ENCODE assay signal across 10 cellular contexts in genomic region chr14:103540816-103541493, GRCh38. TPM values are rescaled to one million over a fixed set of nuclear protein-coding genes. Genes with fewer than 3 reads are reported as not detected.
DNase-seq lines count a peak whose midpoint lies in the region; FAIRE-seq and TF ChIP-seq lines count a peak whose summit lies in the region.
"Had no signal": no experiment of that assay in that cellular context is flagged by ENCODE, and none has a peak within 500 bp of the region (broad histone marks: within the 10 kb centered on the region; RNA-seq: fewer than 3 reads in every experiment).

No MANE protein-coding gene starts in this region.

- BruUV-seq in MCF 10A (replicated peaks; lab: Mats Ljungman, UMichigan): no TSS peak

- no peak overlapping the region for H3K4ac ChIP-seq in H9 (ENCODE audit: low read depth, low read length)

- no peak overlapping the region for H2BK12ac ChIP-seq in H9 (ENCODE audit: insufficient read length, low read depth, low read length)

- FAIRE-seq in kidney (lab: Jason Lieb, UNC): no peak

- H4K20me1 ChIP-seq in H9 (ENCODE audit: control insufficient read depth, insufficient read depth, insufficient read length): no peaks in the 10 kb centered on the region

- H3K27me3 Mint-ChIP-seq in H9 (ENCODE audit: low read depth): peaks cover 15% of the 10 kb centered on the region
- no peaks in the 10 kb centered on the region for H3K27me3 Mint-ChIP-seq in MCF 10A (ENCODE audit: insufficient read depth, unreplicated experiment)

- H3K79me1 ChIP-seq in H9 (ENCODE audit: insufficient read depth, low read depth, low read length, poor library complexity, severe bottlenecking): no peaks in the 10 kb centered on the region

- intact Hi-C loops in MCF 10A (cut with micrococcal nuclease) (loop anchor here (2.0 kb wide), 1 partner anchor 20 kb away; no protein-coding TSS in a partner anchor), kidney (cut with DNase I) (no loop called here)

- no peak overlapping the region for H2BK20ac ChIP-seq in H9 (ENCODE audit: low read depth, low read length, poor library complexity, severe bottlenecking)

- no peak overlapping the region for H3K4me3 Mint-ChIP-seq in H9
- peak overlapping the region; percentile 65 for H3K4me3 Mint-ChIP-seq in MCF 10A (ENCODE audit: unreplicated experiment)

- DNase-seq in H9 (no peak), MCF 10A (ENCODE audit: unreplicated experiment) (no peak), kidney (peak; percentile 78), pons (ENCODE audit: low spot score) (no peak), AG20443 (ENCODE audit: low spot score) (no peak), kidney glomerular epithelial cell (lab: John Stamatoyannopoulos, UW) (no peak), DMS114 treated with DMSO at 0.1 percent for 48 hours (lab: John Stamatoyannopoulos, UW; ENCODE audit: unreplicated experiment) (no peak)
- DNase-seq: NCI-H1694, occipital lobe had no signal

- H2BK5ac ChIP-seq in H9 (ENCODE audit: insufficient read length, low read length): no peak overlapping the region

- H3K27ac ChIP-seq in H9 (ENCODE audit: insufficient read length, low read depth, low read length) (no peak overlapping the region), kidney (ENCODE audit: low read depth in 2 of 2, low read length in 2 of 2) (no peak overlapping the region), skeletal muscle tissue (ENCODE audit: low read depth, low read length) (peak overlapping the region; percentile 30)

- H3K14ac ChIP-seq in H9 (ENCODE audit: insufficient read depth, low read length): peak overlapping the region; percentile 1; the same call in 1 of the 2 replicates

- H3K9ac ChIP-seq in H9 (ENCODE audit: extremely low read depth, insufficient read length, low read length): no peak overlapping the region
- H3K9ac ChIP-seq in kidney (ENCODE audit: low read length in 2 of 2): no peak overlapping the region
- H3K9ac ChIP-seq in skeletal muscle tissue (ENCODE audit: low read depth in 1 of 3, low read length in 3 of 3): peak overlapping the region in 1 of 3 donors; percentile 74

- no peaks in the 10 kb centered on the region for H3K36me3 ChIP-seq in kidney (ENCODE audit: control insufficient read depth in 1 of 2, insufficient read depth in 2 of 2, low read length in 2 of 2)
- H3K36me3 ChIP-seq in skeletal muscle tissue (ENCODE audit: control insufficient read depth in 3 of 3, insufficient read depth in 3 of 3, low read length in 3 of 3): no peaks in the 10 kb centered on the region

- no CpG with 5 or more reads among the region's 14 CpGs for WGBS in H9 (ENCODE audit: extremely low coverage, insufficient read length, low lambda C conversion rate)

- no peak for TF ChIP-seq CTCF in H9 (conservative IDR thresholded peaks at IDR 0.05)
- TF ChIP-seq CTCF in MCF 10A (IDR thresholded peaks at IDR 0.05; ENCODE audit: unreplicated experiment): no peak
- no peak for TF ChIP-seq CTCF in kidney (IDR thresholded peaks at IDR 0.05; ENCODE audit: borderline replicate concordance, extremely low read depth, insufficient read depth)

- H2BK15ac ChIP-seq in H9 (ENCODE audit: low read depth, low read length): no peak overlapping the region

- peak overlapping the region; percentile 63 for H4K91ac ChIP-seq in H9 (ENCODE audit: insufficient read length, low read depth, low read length)

- H3K9me3 Mint-ChIP-seq in H9 (no peaks in the 10 kb centered on the region), MCF 10A (ENCODE audit: unreplicated experiment) (no peaks in the 10 kb centered on the region)

- H3K18ac ChIP-seq in H9 (ENCODE audit: insufficient read length, low read depth, low read length): no peak overlapping the region

- H3K4me1 Mint-ChIP-seq in H9 (peaks cover 12 to 26% of the 10 kb centered on the region in 2 experiments), MCF 10A (ENCODE audit: insufficient read depth, unreplicated experiment) (peaks cover 13% of the 10 kb centered on the region)

- H3K36me3 Mint-ChIP-seq in H9 (ENCODE audit: insufficient read depth in 1 of 3, low read depth in 3 of 3) (peaks cover 0 to 2% (median 0%) of the 10 kb centered on the region in 3 experiments; a peak in 1 of 7 replicates), MCF 10A (ENCODE audit: insufficient read depth, unreplicated experiment) (peaks cover 29% of the 10 kb centered on the region)

- no peaks in the 10 kb centered on the region for H3K79me2 ChIP-seq in H9 (ENCODE audit: insufficient read depth, low read length)

- no peak overlapping the region for H3K4me3 ChIP-seq in kidney (ENCODE audit: low read length in 2 of 2)
- H3K4me3 ChIP-seq in skeletal muscle tissue (ENCODE audit: low read length in 3 of 3): no peak overlapping the region

- no peak overlapping the region for H2AFZ ChIP-seq in H9 (ENCODE audit: low read length)

- H3K9me3 ChIP-seq in H9 (ENCODE audit: control insufficient read depth, low read depth, low read length) (no peaks in the 10 kb centered on the region), kidney (ENCODE audit: control insufficient read depth in 1 of 2, low read length in 2 of 2) (no peaks in the 10 kb centered on the region), skeletal muscle tissue (ENCODE audit: control insufficient read depth in 3 of 3, low read length in 3 of 3) (no peaks in the 10 kb centered on the region)

- H3K56ac ChIP-seq in H9 (ENCODE audit: insufficient read length, low read depth, low read length): no peak overlapping the region

- H4K5ac ChIP-seq in H9 (ENCODE audit: insufficient read length, low read depth, low read length): no peak overlapping the region

- H3K27me3 ChIP-seq in H9 (ENCODE audit: insufficient read depth, low read length) (no peaks in the 10 kb centered on the region), skeletal muscle tissue (ENCODE audit: control insufficient read depth in 3 of 3, insufficient read depth in 3 of 3, low read length in 3 of 3) (peaks cover 0 to 3% (median 0%) of the 10 kb centered on the region in 3 donors)

- H3K23me2 ChIP-seq in H9 (ENCODE audit: insufficient read length, low read depth, low read length, poor library complexity, severe bottlenecking): peaks cover 4% of the 10 kb centered on the region

- no peak overlapping the region for H3K23ac ChIP-seq in H9 (ENCODE audit: insufficient read length, low read depth, low read length)

- H3K4me1 ChIP-seq in H9 (ENCODE audit: insufficient read depth, low read length) (no peaks in the 10 kb centered on the region; the same call in 1 of the 2 replicates), kidney (ENCODE audit: control insufficient read depth in 1 of 2, insufficient read depth in 1 of 2, low read depth in 1 of 2, low read length in 2 of 2) (peaks cover 0 to 15% of the 10 kb centered on the region in 2 donors), skeletal muscle tissue (ENCODE audit: control insufficient read depth in 3 of 3, insufficient read depth in 3 of 3, low read length in 3 of 3) (peaks cover 59 to 70% (median 66%) of the 10 kb centered on the region in 3 donors)

- no peak overlapping the region for H4K8ac ChIP-seq in H9 (replicated peaks; ENCODE audit: insufficient read length, low read depth, low read length)

- POLR2A ChIA-PET in MCF 10A (lab: Yijun Ruan, JAX): interaction anchor here (0.7 to 4.1 kb wide), 15 partner anchors 9 to 377 kb away, joined by 3 to 61 read pairs (median 6); partner anchors contain the start of genes BAG5, CKB, EIF5 and TRMT61A

- no peak overlapping the region for H2BK120ac ChIP-seq in H9 (ENCODE audit: low read depth, low read length, poor library complexity, severe bottlenecking)

- CTCF ChIA-PET in MCF 10A (lab: Yijun Ruan, JAX): interaction anchor here (0.7 to 6.8 kb wide), 6 partner anchors 9 to 41 kb away, joined by 3 to 44 read pairs (median 4); no protein-coding TSS in a partner anchor

- no peak overlapping the region for H3K4me2 ChIP-seq in H9 (ENCODE audit: insufficient read depth, insufficient read length, low read length)

- H3T11ph ChIP-seq in H9 (ENCODE audit: low read length): no peak overlapping the region

- H2AK5ac ChIP-seq in H9 (ENCODE audit: insufficient read length, low read length): no peak overlapping the region

- H3K27ac Mint-ChIP-seq in H9: no peak overlapping the region
- peak overlapping the region; percentile 90 for H3K27ac Mint-ChIP-seq in MCF 10A (ENCODE audit: low read depth, unreplicated experiment)

RNA-seq across cellular contexts. Expression of gene TRMT61A, which starts 12.0 kb away (rescaled TPM):
- total RNA-seq in H9 (2021): 21.9 and 22.2 TPM in 2 replicates
- total RNA-seq in MCF 10A (2022): 10.2 and 15.8 TPM in 2 replicates
- total RNA-seq in kidney: 16.0 TPM
- 11.9 TPM for polyA plus RNA-seq in kidney (ENCODE audit: insufficient read depth, low read depth, low replicate concordance)
- 4.7 TPM for total RNA-seq in skeletal muscle tissue

RNA-seq across cellular contexts. Expression of gene CKB, which starts 18.3 kb away (rescaled TPM):
- total RNA-seq in H9 (2021): 517 and 546 TPM in 2 replicates
- total RNA-seq in MCF 10A (2022): 5.7 and 8.5 TPM in 2 replicates
- total RNA-seq in kidney: 539 TPM
- polyA plus RNA-seq in kidney (ENCODE audit: insufficient read depth, low read depth, low replicate concordance): 916 TPM
- total RNA-seq in skeletal muscle tissue: 64.7 TPM

RNA-seq across cellular contexts. Expression of gene BAG5, which starts 21.5 kb away (rescaled TPM):
- 38.0 and 40.9 TPM in 2 replicates for total RNA-seq in H9 (2021)
- total RNA-seq in MCF 10A (2022): 30.9 and 35.3 TPM in 2 replicates
- 64.5 TPM for total RNA-seq in kidney
- polyA plus RNA-seq in kidney (ENCODE audit: insufficient read depth, low read depth, low replicate concordance): 17.1 TPM
- total RNA-seq in skeletal muscle tissue: 16.7 TPM

RNA-seq across cellular contexts. Expression of gene COA8, which starts 21.8 kb away (rescaled TPM):
- 43.2 and 45.5 TPM in 2 replicates for total RNA-seq in H9 (2021)
- total RNA-seq in MCF 10A (2022): 68.9 and 70.8 TPM in 2 replicates
- total RNA-seq in kidney: 40.7 TPM
- polyA plus RNA-seq in kidney (ENCODE audit: insufficient read depth, low read depth, low replicate concordance): 65.1 TPM
- total RNA-seq in skeletal muscle tissue: 28.2 TPM
